In the genomic region with DNA sequence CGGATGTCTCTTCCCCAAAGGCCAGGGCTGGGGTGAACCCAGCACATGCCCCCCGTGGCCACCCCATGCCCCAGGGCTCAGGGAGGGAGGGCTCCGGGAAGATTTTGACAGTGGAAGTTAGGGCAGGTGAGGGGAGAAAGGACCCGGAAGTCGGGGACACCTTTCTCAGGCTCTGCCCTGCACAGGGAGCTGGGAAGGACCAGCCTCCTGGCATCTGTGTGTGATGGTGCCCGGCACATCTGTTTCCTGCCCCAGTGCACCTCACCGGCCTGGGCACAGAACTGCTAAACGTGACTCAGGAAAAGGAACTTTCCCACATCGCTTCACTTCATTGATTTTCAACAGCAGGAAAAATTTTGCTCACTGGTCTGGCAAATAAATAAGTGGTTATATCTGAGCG, we compare ENCODE assay signal across 18 cellular contexts.
"Had no signal": no experiment of that assay in that cellular context is flagged by ENCODE, and none has a peak within 500 bp of the region (broad histone marks: within the 10 kb centered on the region; RNA-seq: fewer than 3 reads in every experiment).

No MANE protein-coding gene starts in this region.

- H3K9me3 ChIP-seq: colonic mucosa, esophagus muscularis mucosa, gastroesophageal sphincter, heart left ventricle, thoracic aorta, upper lobe of right lung had no signal

- H3K4me3 ChIP-seq: colonic mucosa, esophagus muscularis mucosa, gastroesophageal sphincter, heart left ventricle, thoracic aorta, upper lobe of right lung had no signal

- H3K27me3 ChIP-seq: colonic mucosa, heart left ventricle, upper lobe of right lung had no signal

- H3K36me3 ChIP-seq: colonic mucosa, esophagus muscularis mucosa, gastroesophageal sphincter, heart left ventricle, thoracic aorta, upper lobe of right lung had no signal

- H3K27ac Mint-ChIP-seq: activated CD4-positive, alpha-beta T cell treated with anti-CD3 and anti-CD28 coated beads, Interleukin-2, amount 10 ng/mL, durations not matched to agents 24 days and 14 days; activated CD8-positive, alpha-beta T cell treated with anti-CD3 and anti-CD28 coated beads, Interleukin-2, amount 10 ng/mL, durations not matched to agents 7 days and 5 days; activated T-cell treated with anti-CD3 and anti-CD28 coated beads, Interleukin-2, amount 50 U/mL, for 24 hours; naive thymus-derived CD8-positive, alpha-beta T cell; stimulated activated naive B cell treated with anti-CD40 and anti-IgM and Interleukin-4, amounts not matched to agents 10 μg/mL and 1 μg/mL and 100 μg/mL, for 72 hours; T-helper 2 cell treated with Interferon-gamma antibody and Interleukin-4, amounts not matched to agents 5 μg/mL and 100 μg/mL, for 36 hours had no signal

- DNase-seq: activated CD4-positive, alpha-beta T cell treated with anti-CD3 and anti-CD28 coated beads, Interleukin-2, amount 10 ng/mL, durations not matched to agents 24 days and 14 days; activated CD4-positive, CD25-positive, alpha-beta regulatory T cell; activated CD8-positive, alpha-beta T cell treated with anti-CD3 and anti-CD28 coated beads, Interleukin-2, amount 10 ng/mL, durations not matched to agents 7 days and 5 days; activated effector memory CD4-positive, alpha-beta T cell treated with Interleukin-2 at 50 U/mL for 16 hours; activated naive CD4-positive, alpha-beta T cell treated with anti-CD3 and anti-CD28 coated beads, Interleukin-2, amount 50 U/mL, for 16 hours; activated T-cell treated with anti-CD3 and anti-CD28 coated beads, Interleukin-2, amount 50 U/mL, for 24 hours; colonic mucosa; effector CD4-positive, alpha-beta T cell; naive thymus-derived CD8-positive, alpha-beta T cell; stimulated activated naive B cell treated with anti-CD40 and anti-IgM and Interleukin-4, amounts not matched to agents 10 μg/mL and 1 μg/mL and 100 μg/mL, for 72 hours; upper lobe of right lung had no signal

- H3K4me1 ChIP-seq: parathyroid adenoma had no signal

- H3K36me3 Mint-ChIP-seq: naive thymus-derived CD8-positive, alpha-beta T cell; stimulated activated naive B cell treated with anti-CD40 and anti-IgM and Interleukin-4, amounts not matched to agents 10 μg/mL and 1 μg/mL and 100 μg/mL, for 72 hours had no signal

- ATAC-seq: activated CD8-positive, alpha-beta T cell treated with anti-CD3 and anti-CD28 coated beads, Interleukin-2, amount 10 ng/mL, durations not matched to agents 7 days and 5 days; gastroesophageal sphincter; heart left ventricle; naive thymus-derived CD8-positive, alpha-beta T cell; stimulated activated naive B cell treated with anti-CD40 and anti-IgM and Interleukin-4, amounts not matched to agents 10 μg/mL and 1 μg/mL and 100 μg/mL, for 72 hours; upper lobe of right lung had no signal

- H3K4me1 Mint-ChIP-seq: activated CD4-positive, alpha-beta T cell treated with anti-CD3 and anti-CD28 coated beads, Interleukin-2, amount 10 ng/mL, durations not matched to agents 24 days and 14 days; central memory CD8-positive, alpha-beta T cell had no signal

- H3K9me3 Mint-ChIP-seq: activated T-cell treated with anti-CD3 and anti-CD28 coated beads, Interleukin-2, amount 50 U/mL, for 24 hours had no signal

- H3K27ac ChIP-seq: colonic mucosa, esophagus muscularis mucosa, gastroesophageal sphincter, parathyroid adenoma, thoracic aorta, upper lobe of right lung had no signal

- H3K4me3 Mint-ChIP-seq: activated CD4-positive, alpha-beta T cell treated with anti-CD3 and anti-CD28 coated beads, Interleukin-2, amount 10 ng/mL, durations not matched to agents 24 days and 14 days; activated CD8-positive, alpha-beta T cell treated with anti-CD3 and anti-CD28 coated beads, Interleukin-2, amount 10 ng/mL, durations not matched to agents 7 days and 5 days; activated T-cell treated with anti-CD3 and anti-CD28 coated beads, Interleukin-2, amount 50 U/mL, for 24 hours; central memory CD8-positive, alpha-beta T cell; naive thymus-derived CD8-positive, alpha-beta T cell; T-helper 2 cell treated with Interferon-gamma antibody and Interleukin-4, amounts not matched to agents 5 μg/mL and 100 μg/mL, for 36 hours had no signal

- H3K9ac ChIP-seq: parathyroid adenoma had no signal
